Comparison of ENCODE assay signal across 21 cellular contexts in the genomic region with DNA sequence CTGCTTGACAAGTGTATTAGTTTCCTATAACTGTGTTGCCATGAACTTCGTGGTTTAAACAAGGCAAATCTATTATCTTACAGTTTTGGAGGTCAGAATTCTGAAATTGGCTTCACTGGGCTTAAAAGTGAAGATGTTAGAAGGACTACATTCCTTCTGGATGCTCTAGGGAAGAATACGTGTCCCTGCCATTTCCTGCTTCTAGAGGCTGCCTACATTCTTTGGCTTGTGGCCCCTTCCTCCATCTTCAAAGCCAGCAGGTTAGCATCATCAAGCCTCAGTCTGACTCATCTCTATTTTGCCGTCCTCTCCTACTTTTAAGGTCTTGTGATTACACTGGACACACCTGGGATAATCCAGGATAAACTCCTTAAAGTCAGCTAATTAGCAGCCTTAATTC.
DNase-seq lines count a peak whose midpoint lies in the region; ATAC-seq, FAIRE-seq and TF ChIP-seq lines count a peak whose summit lies in the region.
"Had no signal": no experiment of that assay in that cellular context is flagged by ENCODE, and none has a peak within 500 bp of the region (broad histone marks: within the 10 kb centered on the region; RNA-seq: fewer than 3 reads in every experiment).

No MANE protein-coding gene starts in this region.

- H4K20me1 ChIP-seq in PC-3 (ENCODE audit: low read length) (no peaks in the 10 kb centered on the region), K562 (replicated peaks; ENCODE audit: control insufficient read depth, insufficient read depth, low read length) (no peaks in the 10 kb centered on the region)
- H4K20me1 ChIP-seq: BLaER1 treated with 17β-estradiol and CSF1 and Interleukin-3, amounts not matched to agents 10 nM and 100 nM had no signal

- H3K4me2 ChIP-seq in PC-3 (ENCODE audit: low read length): no peak overlapping the region
- H3K4me2 ChIP-seq in K562 (ENCODE audit: insufficient read depth, low read length): no peak overlapping the region
- H3K4me2 ChIP-seq: BLaER1 treated with 17β-estradiol and CSF1 and Interleukin-3, amounts not matched to agents 10 nM and 100 nM had no signal

- H2AFZ ChIP-seq in PC-3 (ENCODE audit: low read length): no peak overlapping the region
- H2AFZ ChIP-seq in K562 (ENCODE audit: low read depth, low read length): no peak overlapping the region

- peaks cover 16% of the 10 kb centered on the region for H3F3A ChIP-seq in PC-3 (ENCODE audit: low read length, unreplicated experiment)

- TF ChIP-seq POLR2A in K562 (conservative IDR thresholded peaks at IDR 0.05): no peak

- no peak for TF ChIP-seq RAD21 in K562 (CRISPR knock-in tag; conservative IDR thresholded peaks at IDR 0.05 in 1 of 2, IDR thresholded peaks at IDR 0.05 in 1 of 2)

- H3K79me2 ChIP-seq in PC-3 (ENCODE audit: low read length): no peaks in the 10 kb centered on the region
- H3K79me2 ChIP-seq in K562 (ENCODE audit: control insufficient read depth, insufficient read depth, low read length): no peaks in the 10 kb centered on the region

- CTCF ChIA-PET in HEK293 (lab: Yijun Ruan, JAX): interaction anchor here (0.6 kb wide), 1 partner anchor 175 kb away, joined by 6 read pairs; no protein-coding TSS in a partner anchor
- CTCF ChIA-PET in PC-3 (lab: Charles Lee): no interaction called here
- CTCF ChIA-PET in K562 (lab: Yijun Ruan, JAX; ENCODE audit: low intra/inter-chr PET ratio): no interaction called here

- no peak for TF ChIP-seq EP300 in K562 (IDR thresholded peaks at IDR 0.05; ENCODE audit: low read length)

- in situ Hi-C loops in K562 (cut with MboI): no loop called here

- TF ChIP-seq CTCF in HEK293 (tag by site-specific recombination; IDR thresholded peaks at IDR 0.05): no peak
- TF ChIP-seq CTCF in PC-3 (conservative IDR thresholded peaks at IDR 0.05; ENCODE audit: low read depth, low read length): no peak
- TF ChIP-seq CTCF in K562 (IDR thresholded peaks at IDR 0.05 in 2 of 3, conservative IDR thresholded peaks at IDR 0.05 in 1 of 3; ENCODE audit: insufficient read depth in 2 of 3, low read depth in 1 of 3, low read length in 3 of 3): no peak
- TF ChIP-seq CTCF in mucosa of descending colon (IDR thresholded peaks at IDR 0.05): no peak

- BruUV-seq in PC-3 (replicated peaks; lab: Mats Ljungman, UMichigan): no TSS peak
- BruUV-seq in K562 (replicated peaks; lab: Mats Ljungman, UMichigan): no TSS peak

- DNase-seq in activated T-cell treated with anti-CD3 and anti-CD28 coated beads, Interleukin-2, amount 50 U/mL, for 72 hours: no peak
- no peak for DNase-seq in activated T-cell treated with anti-CD3 and anti-CD28 coated beads, Interleukin-2, amount 50 U/mL, for 48 hours
- no peak for DNase-seq in PC-3
- no peak for DNase-seq in K562 (ENCODE audit: extremely low read depth in 1 of 4, low spot score in 3 of 4)
- no peak for DNase-seq in NCI-H2196 treated with DMSO at 0.1 percent for 48 hours (lab: John Stamatoyannopoulos, UW; ENCODE audit: unreplicated experiment)
- DNase-seq in NCI-H2107 treated with DMSO at 0.1 percent for 48 hours (lab: John Stamatoyannopoulos, UW; ENCODE audit: unreplicated experiment): no peak
- no peak for DNase-seq in mucosa of descending colon
- DNase-seq: 8988T; CD8-positive, alpha-beta T cell; DMS 273 treated with DMSO at 0.1 percent for 48 hours; DMS53; DND-41; EL; GOT3; H7 had no signal

- ATAC-seq in activated T-cell treated with anti-CD3 and anti-CD28 coated beads, Interleukin-2, amount 50 U/mL, for 72 hours (replicated peaks in 1 of 2): no peak
- ATAC-seq in PC-3 (no peak), K562 (no peak), mucosa of descending colon (no peak)
- ATAC-seq: CD8-positive, alpha-beta T cell had no signal

- peaks cover 28% of the 10 kb centered on the region for H3K4me1 Mint-ChIP-seq in activated T-cell treated with anti-CD3 and anti-CD28 coated beads, Interleukin-2, amount 50 U/mL, for 72 hours (ENCODE audit: low read depth)
- H3K4me1 Mint-ChIP-seq: B cell had no signal

- H3K4me3 Mint-ChIP-seq in activated T-cell treated with anti-CD3 and anti-CD28 coated beads, Interleukin-2, amount 50 U/mL, for 72 hours: no peak overlapping the region
- H3K4me3 Mint-ChIP-seq: B cell; CD8-positive, alpha-beta T cell had no signal

- H3K9me3 ChIP-seq in HEK293 (ENCODE audit: control insufficient read depth, insufficient read depth, low read depth, low read length): no peaks in the 10 kb centered on the region; the same call in 1 of the 2 replicates
- no peaks in the 10 kb centered on the region for H3K9me3 ChIP-seq in PC-3 (ENCODE audit: low read length)
- no peaks in the 10 kb centered on the region for H3K9me3 ChIP-seq in K562 (replicated peaks; ENCODE audit: control insufficient read depth, insufficient read depth, low read depth, low read length)
- H3K9me3 ChIP-seq in mucosa of descending colon: no peaks in the 10 kb centered on the region

- no peaks in the 10 kb centered on the region for H3K9me2 ChIP-seq in PC-3 (replicated peaks; ENCODE audit: low read length)

- H3K27me3 Mint-ChIP-seq in activated T-cell treated with anti-CD3 and anti-CD28 coated beads, Interleukin-2, amount 50 U/mL, for 72 hours (ENCODE audit: low read depth): peaks cover 15% of the 10 kb centered on the region

- H3K27ac ChIP-seq in HEK293 (ENCODE audit: extremely low read depth, low read depth, low read length) (no peak overlapping the region), PC-3 (ENCODE audit: low read length) (peak overlapping the region; percentile 99), K562 (ENCODE audit: extremely low read depth, low read depth, low read length) (no peak overlapping the region)
- H3K27ac ChIP-seq: BLaER1 treated with 17β-estradiol and CSF1 and Interleukin-3, amounts not matched to agents 10 nM and 100 nM had no signal

- H3K36me3 ChIP-seq in HEK293 (ENCODE audit: control insufficient read depth in 2 of 2, insufficient read depth in 1 of 2, low read length in 2 of 2): no peaks in the 10 kb centered on the region; a peak in 1 of 3 replicates
- peaks cover 8% of the 10 kb centered on the region; the same call in 1 of the 2 replicates for H3K36me3 ChIP-seq in PC-3 (ENCODE audit: low read depth, low read length)
- no peaks in the 10 kb centered on the region for H3K36me3 ChIP-seq in K562 (ENCODE audit: control insufficient read depth, insufficient read depth, low read length)
- no peaks in the 10 kb centered on the region for H3K36me3 ChIP-seq in mucosa of descending colon (ENCODE audit: low read depth)

- POLR2A ChIA-PET in HEK293 (lab: Yijun Ruan, JAX): no interaction called here
- POLR2A ChIA-PET in PC-3 (lab: Charles Lee; ENCODE audit: unreplicated experiment): no interaction called here
- POLR2A ChIA-PET in K562 (lab: Yijun Ruan, JAX): interaction anchor here (0.6 kb wide), 1 partner anchor 70 kb away, joined by 3 read pairs; no protein-coding TSS in a partner anchor

- H3K9ac ChIP-seq in PC-3 (ENCODE audit: low read length) (no peak overlapping the region), K562 (ENCODE audit: insufficient read depth in 1 of 2, low read depth in 2 of 2, low read length in 2 of 2) (no peak overlapping the region)
- H3K9ac ChIP-seq: BLaER1 treated with 17β-estradiol and CSF1 and Interleukin-3, amounts not matched to agents 10 nM and 100 nM had no signal

- H3K4me3 ChIP-seq in HEK293 (ENCODE audit: low read depth, low read length) (no peak overlapping the region), PC-3 (ENCODE audit: low read length) (no peak overlapping the region; the same call in 1 of the 2 replicates), K562 (no peak overlapping the region), mucosa of descending colon (no peak overlapping the region)
- H3K4me3 ChIP-seq: BLaER1 treated with 17β-estradiol and CSF1 and Interleukin-3, amounts not matched to agents 10 nM and 100 nM had no signal

- peaks cover 7 to 11% of the 10 kb centered on the region in 2 donors for H3K36me3 Mint-ChIP-seq in activated T-cell treated with anti-CD3 and anti-CD28 coated beads, Interleukin-2, amount 50 U/mL, for 72 hours (ENCODE audit: insufficient read depth in 2 of 2)
- H3K36me3 Mint-ChIP-seq: CD8-positive, alpha-beta T cell had no signal

- H3K9me3 Mint-ChIP-seq in activated T-cell treated with anti-CD3 and anti-CD28 coated beads, Interleukin-2, amount 50 U/mL, for 72 hours: peaks cover 5 to 8% of the 10 kb centered on the region in 2 donors

- intact Hi-C loops in PC-3 (cut with micrococcal nuclease): loop anchor here (5.0 to 10.0 kb wide), 3 partner anchors 115 to 353 kb away; partner anchors contain the start of gene TBC1D5
- intact Hi-C loops in K562 (cut with micrococcal nuclease): no loop called here
- intact Hi-C loops in mucosa of descending colon (cut with DNase I, micrococcal nuclease): no loop called here

- H3K9me1 ChIP-seq in K562 (ENCODE audit: control insufficient read depth, insufficient read depth, low read length): no peaks in the 10 kb centered on the region

- peaks cover 14% of the 10 kb centered on the region for H3K4me1 ChIP-seq in HEK293 (ENCODE audit: control insufficient read depth, insufficient read depth, low read length)
- H3K4me1 ChIP-seq in PC-3 (ENCODE audit: insufficient read depth, low read length): peaks cover 43% of the 10 kb centered on the region
- no peaks in the 10 kb centered on the region; a peak in 1 of 5 replicates for H3K4me1 ChIP-seq in K562 (replicated peaks in 1 of 2; ENCODE audit: control insufficient read depth in 2 of 2, insufficient read depth in 2 of 2, low read length in 2 of 2)
- no peaks in the 10 kb centered on the region for H3K4me1 ChIP-seq in mucosa of descending colon (ENCODE audit: low read depth)

- WGBS in K562 (ENCODE audit: insufficient coverage, low coverage, missing lambda C conversion rate): 0% methylated on average over 3 of the region's 3 CpGs

- no peak for FAIRE-seq in K562 (lab: Jason Lieb, UNC)
- FAIRE-seq: G401.6, GM12891, GM18507 had no signal

- peak overlapping the region; percentile 17 for H3K27ac Mint-ChIP-seq in activated T-cell treated with anti-CD3 and anti-CD28 coated beads, Interleukin-2, amount 50 U/mL, for 72 hours
- H3K27ac Mint-ChIP-seq: B cell; CD8-positive, alpha-beta T cell had no signal

- H3K27me3 ChIP-seq in PC-3 (ENCODE audit: low read length) (no peaks in the 10 kb centered on the region), K562 (ENCODE audit: control insufficient read depth in 2 of 2, insufficient read depth in 2 of 2, low read length in 2 of 2) (no peaks in the 10 kb centered on the region)
- H3K27me3 ChIP-seq: BLaER1 treated with 17β-estradiol and CSF1 and Interleukin-3, amounts not matched to agents 10 nM and 100 nM had no signal

TF ChIP-seq in HEK293, 187 proteins besides CTCF, POLR2A, EP300 and RAD21:
- TF ChIP-seq ZNF596 (tag by site-specific recombination; IDR thresholded peaks at IDR 0.05) (no peak), SETDB1 (IDR thresholded peaks at IDR 0.05; ENCODE audit: insufficient read length, low read length) (peak; percentile 56)

TF ChIP-seq in K562, 482 proteins besides CTCF, POLR2A, EP300 and RAD21 (continues in another document):
- TF ChIP-seq SMARCC2 (IDR thresholded peaks at IDR 0.05; ENCODE audit: low read depth): no peak
- peak; percentile 41 for TF ChIP-seq RBM25 (IDR thresholded peaks at IDR 0.05; ENCODE audit: low read depth, low read length, severe bottlenecking)
- TF ChIP-seq HNRNPLL (IDR thresholded peaks at IDR 0.05; ENCODE audit: low read depth, low read length, poor library complexity, severe bottlenecking): no peak
